Comparison of ENCODE assay signal across 8 cellular contexts in the genomic region with DNA sequence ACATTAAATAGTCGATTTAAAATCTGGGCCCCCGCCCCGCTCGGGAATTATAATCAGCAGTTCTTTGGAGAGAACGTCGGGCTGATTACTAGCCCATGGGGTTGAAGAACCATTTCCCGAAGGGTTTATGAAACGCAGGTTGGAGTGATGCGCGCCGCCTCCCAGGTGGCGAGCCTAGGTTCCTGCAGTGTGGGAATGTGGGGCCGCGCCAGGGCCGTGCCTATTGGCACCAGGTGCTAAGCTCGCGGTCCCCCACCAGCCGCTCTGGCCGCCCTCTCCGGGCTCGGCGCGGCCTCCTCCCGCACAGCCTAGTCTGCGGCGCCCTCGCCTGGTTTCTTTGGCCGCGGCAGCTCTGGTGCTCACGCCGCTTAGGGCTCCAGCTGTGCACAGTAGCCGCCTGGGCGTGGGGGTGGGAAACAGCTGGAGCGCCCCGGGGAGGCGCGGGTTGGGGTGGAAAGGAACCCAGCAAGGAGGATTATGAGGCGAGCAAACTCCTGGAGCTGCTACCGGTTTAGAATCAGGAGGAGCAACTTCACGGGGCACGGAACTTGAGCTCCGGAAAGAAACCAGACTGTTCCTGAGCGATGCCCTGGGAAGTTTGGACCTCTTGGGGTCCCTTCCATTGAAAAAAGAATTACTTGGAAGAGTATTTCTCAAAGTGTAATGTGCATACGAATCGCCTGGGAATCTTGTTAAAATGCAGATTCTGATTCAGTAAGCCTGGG. TPM values are rescaled to one million over a fixed set of nuclear protein-coding genes. Genes with fewer than 3 reads are reported as not detected.
DNase-seq lines count a peak whose midpoint lies in the region; ATAC-seq and TF ChIP-seq lines count a peak whose summit lies in the region.

No MANE protein-coding gene starts in this region.

- H3K27me3 ChIP-seq in CD4-positive, alpha-beta memory T cell (ENCODE audit: insufficient read depth, low read length), result peaks cover 46% of the 10 kb centered on the region

- H3K27me3 Mint-ChIP-seq in CD4-positive, alpha-beta memory T cell, result peaks cover 49 to 58% of the 10 kb centered on the region in 2 donors
- peaks cover 79% of the 10 kb centered on the region for H3K27me3 Mint-ChIP-seq in activated CD8-positive, alpha-beta T cell treated with anti-CD3 and anti-CD28 coated beads, Interleukin-2, amount 10 ng/mL, durations not matched to agents 7 days and 5 days (ENCODE audit: low read depth)
- H3K27me3 Mint-ChIP-seq in nephron (ENCODE audit: low read depth), result peaks cover 95% of the 10 kb centered on the region

- no peak overlapping the region for H3K27ac Mint-ChIP-seq in CD4-positive, alpha-beta memory T cell
- no peak overlapping the region for H3K27ac Mint-ChIP-seq in activated CD8-positive, alpha-beta T cell treated with anti-CD3 and anti-CD28 coated beads, Interleukin-2, amount 10 ng/mL, durations not matched to agents 7 days and 5 days
- H3K27ac Mint-ChIP-seq in nephron, result peak overlapping the region in 1 of 3 experiments; percentile 95

- peaks cover 21% of the 10 kb centered on the region for H3K4me1 ChIP-seq in CD4-positive, alpha-beta memory T cell (ENCODE audit: insufficient read depth, low read length)

- CTCF ChIA-PET in CD4-positive, alpha-beta memory T cell (lab: Charles Lee; ENCODE audit: partially characterized antibody), result interaction anchor here (1.3 to 1.4 kb wide), 2 partner anchors 22 to 520 kb away, joined by 5 read pairs; no protein-coding TSS in a partner anchor
- CTCF ChIA-PET in activated CD8-positive, alpha-beta T cell treated with anti-CD3 and anti-CD28 coated beads, Interleukin-2, amount 10 ng/mL, durations not matched to agents 7 days and 5 days (lab: Charles Lee), result interaction anchor here (0.7 to 5.6 kb wide), 12 partner anchors 9 to 804 kb away, joined by 3 to 57 read pairs (median 4); no protein-coding TSS in a partner anchor

- no peak overlapping the region for H3K4me3 ChIP-seq in CD4-positive, alpha-beta memory T cell (ENCODE audit: low read length in 2 of 2)
- H3K4me3 ChIP-seq in fibroblast of villous mesenchyme (ENCODE audit: low read depth, low read length), result no peak overlapping the region

- intact Hi-C loops in CD4-positive, alpha-beta memory T cell (cut with micrococcal nuclease), result loop anchor here (1.0 kb wide), 1 partner anchor 520 kb away; no protein-coding TSS in a partner anchor

- H3K4me1 Mint-ChIP-seq in CD4-positive, alpha-beta memory T cell, result peaks cover 9 to 37% (median 17%) of the 10 kb centered on the region in 4 donors
- peaks cover 23% of the 10 kb centered on the region for H3K4me1 Mint-ChIP-seq in activated CD8-positive, alpha-beta T cell treated with anti-CD3 and anti-CD28 coated beads, Interleukin-2, amount 10 ng/mL, durations not matched to agents 7 days and 5 days (ENCODE audit: low read depth)
- H3K4me1 Mint-ChIP-seq in nephron, result peaks cover 26% of the 10 kb centered on the region

- POLR2A ChIA-PET in CD4-positive, alpha-beta memory T cell (lab: Charles Lee; ENCODE audit: partially characterized antibody), result interaction anchor here (0.7 kb wide), 1 partner anchor 104 kb away, joined by 3 read pairs; no protein-coding TSS in a partner anchor
- POLR2A ChIA-PET in activated CD8-positive, alpha-beta T cell treated with anti-CD3 and anti-CD28 coated beads, Interleukin-2, amount 10 ng/mL, durations not matched to agents 7 days and 5 days (lab: Charles Lee), result no interaction called here

- peak; percentile 90 for ATAC-seq in GM19324 (IDR thresholded peaks at IDR 0.05; ENCODE audit: low FRiP score, unreplicated experiment)
- ATAC-seq in HG03139 (IDR thresholded peaks at IDR 0.05; ENCODE audit: unreplicated experiment), result peak; percentile 84
- ATAC-seq in activated CD8-positive, alpha-beta T cell treated with anti-CD3 and anti-CD28 coated beads, Interleukin-2, amount 10 ng/mL, durations not matched to agents 7 days and 5 days, result peak; percentile 93

- H3K4me3 Mint-ChIP-seq in CD4-positive, alpha-beta memory T cell, result peak overlapping the region; percentile 47 to 82 (median 68)
- peak overlapping the region; percentile 48 for H3K4me3 Mint-ChIP-seq in activated CD8-positive, alpha-beta T cell treated with anti-CD3 and anti-CD28 coated beads, Interleukin-2, amount 10 ng/mL, durations not matched to agents 7 days and 5 days
- peak overlapping the region; percentile 66 to 95 (median 74) for H3K4me3 Mint-ChIP-seq in nephron

- peak in 2 of 5 donors; percentile 15 to 28 for DNase-seq in CD4-positive, alpha-beta memory T cell
- DNase-seq in NCI-H2196 treated with DMSO at 0.1 percent for 48 hours (lab: John Stamatoyannopoulos, UW; ENCODE audit: unreplicated experiment) (peak; percentile 66), fibroblast of villous mesenchyme (ENCODE audit: low read depth) (peak; percentile 39), middle frontal gyrus (ENCODE audit: extremely low spot score, low spot score) (no peak)
- DNase-seq in activated CD8-positive, alpha-beta T cell treated with anti-CD3 and anti-CD28 coated beads, Interleukin-2, amount 10 ng/mL, durations not matched to agents 7 days and 5 days, result peak; percentile 57

- no peak overlapping the region for H3K27ac ChIP-seq in CD4-positive, alpha-beta memory T cell (ENCODE audit: low read depth, low read length)

- H3K36me3 Mint-ChIP-seq in CD4-positive, alpha-beta memory T cell, result no peaks in the 10 kb centered on the region
- H3K36me3 Mint-ChIP-seq in activated CD8-positive, alpha-beta T cell treated with anti-CD3 and anti-CD28 coated beads, Interleukin-2, amount 10 ng/mL, durations not matched to agents 7 days and 5 days (ENCODE audit: low read depth), result no peaks in the 10 kb centered on the region
- H3K36me3 Mint-ChIP-seq in nephron (ENCODE audit: low read depth), result peaks cover 9% of the 10 kb centered on the region

- H3K36me3 ChIP-seq in CD4-positive, alpha-beta memory T cell (ENCODE audit: insufficient read depth, low read length), result no peaks in the 10 kb centered on the region

- TF ChIP-seq CTCF in fibroblast of villous mesenchyme (IDR thresholded peaks at IDR 0.05; ENCODE audit: insufficient read depth, low read depth, low read length) (peak; percentile 67), nephron (IDR thresholded peaks at IDR 0.05; ENCODE audit: unreplicated experiment in 3 of 3) (peak; percentile 90 to 93 (median 90))

- H3K9me3 Mint-ChIP-seq in CD4-positive, alpha-beta memory T cell, result peaks cover 4 to 39% (median 24%) of the 10 kb centered on the region in 8 donors
- H3K9me3 Mint-ChIP-seq in activated CD8-positive, alpha-beta T cell treated with anti-CD3 and anti-CD28 coated beads, Interleukin-2, amount 10 ng/mL, durations not matched to agents 7 days and 5 days (ENCODE audit: insufficient read depth), result no peaks in the 10 kb centered on the region
- H3K9me3 Mint-ChIP-seq in nephron, result peaks cover 16% of the 10 kb centered on the region

- H3K9me3 ChIP-seq in CD4-positive, alpha-beta memory T cell (ENCODE audit: control insufficient read depth in 1 of 2, low read length in 2 of 2), result no peaks in the 10 kb centered on the region

RNA-seq across cellular contexts. Expression of a gene that starts 5.6 kb away (rescaled TPM):
- total RNA-seq in CD4-positive, alpha-beta memory T cell, result not detected
- polyA plus RNA-seq in CD4-positive, alpha-beta memory T cell, result under 1 TPM in 1 of 2 donors, not detected in 1; 0.80 TPM
- not detected for total RNA-seq in activated CD8-positive, alpha-beta T cell treated with anti-CD3 and anti-CD28 coated beads, Interleukin-2, amount 10 ng/mL, durations not matched to agents 7 days and 5 days
- total RNA-seq in fibroblast of villous mesenchyme, result 6.1 and 8.6 TPM in 2 replicates
